ENCODE assay signal across 7 cellular contexts in the genomic region with DNA sequence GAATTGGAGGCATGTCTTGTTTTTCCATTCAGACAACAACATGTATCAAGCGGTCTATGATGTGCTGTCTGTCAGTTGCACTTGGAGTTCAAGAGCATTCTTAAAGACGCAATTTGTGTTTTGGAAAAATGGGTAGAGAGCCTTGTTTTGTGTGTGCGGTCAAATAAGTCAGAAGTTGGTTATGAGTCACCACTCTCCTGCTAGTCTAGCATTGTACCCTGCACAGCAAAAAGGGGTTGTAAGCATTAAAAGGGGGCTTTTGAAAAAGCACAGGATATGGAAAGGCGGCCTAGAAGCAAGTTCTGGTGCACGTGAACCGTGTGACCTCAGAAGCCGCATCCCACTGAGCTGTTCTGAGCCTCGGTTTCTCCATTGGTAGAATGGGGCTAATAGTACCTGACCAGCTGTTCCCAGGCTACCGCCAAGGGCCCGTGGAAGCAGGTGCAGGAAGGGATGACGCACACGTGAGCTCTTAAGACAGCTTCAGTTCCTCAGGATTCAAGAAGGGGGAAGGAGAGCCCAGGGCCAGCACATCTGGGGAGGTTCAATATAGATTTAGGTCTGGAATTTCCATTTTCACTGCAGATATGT.
DNase-seq lines count a peak whose midpoint lies in the region; ATAC-seq, FAIRE-seq and TF ChIP-seq lines count a peak whose summit lies in the region.

No MANE protein-coding gene starts in this region.

- TF ChIP-seq CTCF in RWPE2 (IDR thresholded peaks at IDR 0.05; ENCODE audit: poor library complexity, severe bottlenecking): no peak

- peaks cover 52% of the 10 kb centered on the region for H3K4me1 ChIP-seq in RWPE2 (ENCODE audit: insufficient read depth, poor library complexity, severe bottlenecking)

- no peaks in the 10 kb centered on the region for H3K9me3 Mint-ChIP-seq in dendritic cell treated with granulocyte-macrophage colony-stimulating factor and Interleukin-4, amounts not matched to agents 40 ng/mL and 50 ng/mL, for 4 days

- H3K36me3 ChIP-seq in RWPE2 (ENCODE audit: low read depth): no peaks in the 10 kb centered on the region

- intact Hi-C loops in dendritic cell treated with granulocyte-macrophage colony-stimulating factor and Interleukin-4, amounts not matched to agents 40 ng/mL and 50 ng/mL, for 4 days (cut with micrococcal nuclease): loop anchor here (1.0 to 10.0 kb wide), 3 partner anchors 41 to 323 kb away; no protein-coding TSS in a partner anchor

- no peaks in the 10 kb centered on the region for H3K36me3 Mint-ChIP-seq in dendritic cell treated with granulocyte-macrophage colony-stimulating factor and Interleukin-4, amounts not matched to agents 40 ng/mL and 50 ng/mL, for 4 days (ENCODE audit: low read depth)

- peaks cover 92% of the 10 kb centered on the region for H3K4me1 Mint-ChIP-seq in dendritic cell treated with granulocyte-macrophage colony-stimulating factor and Interleukin-4, amounts not matched to agents 40 ng/mL and 50 ng/mL, for 4 days (ENCODE audit: low read depth)

- no peaks in the 10 kb centered on the region for H3K9me3 ChIP-seq in RWPE2 (ENCODE audit: severe bottlenecking)

- H3K27me3 ChIP-seq in RWPE2 (ENCODE audit: insufficient read depth, poor library complexity, severe bottlenecking): no peaks in the 10 kb centered on the region

- peak overlapping the region; percentile 25 for H3K4me3 Mint-ChIP-seq in dendritic cell treated with granulocyte-macrophage colony-stimulating factor and Interleukin-4, amounts not matched to agents 40 ng/mL and 50 ng/mL, for 4 days

- H3K27ac Mint-ChIP-seq in dendritic cell treated with granulocyte-macrophage colony-stimulating factor and Interleukin-4, amounts not matched to agents 40 ng/mL and 50 ng/mL, for 4 days: peak overlapping the region; percentile 87

- ATAC-seq in GM18867 (IDR thresholded peaks at IDR 0.05; ENCODE audit: unreplicated experiment): peak; percentile 48
- peak; percentile 49 for ATAC-seq in HG02759 (IDR thresholded peaks at IDR 0.05; ENCODE audit: unreplicated experiment)
- ATAC-seq in RWPE2 (ENCODE audit: low read depth): no peak
- ATAC-seq in stimulated activated naive CD8-positive, alpha-beta T cell treated with anti-CD3 and anti-CD28 coated beads, Interleukin-15, Interleukin-2, amounts not matched to agents 100 U/mL and 50 U/mL, for 24 hours: peak; percentile 73

- TF ChIP-seq POLR2A in H54 (IDR thresholded peaks at IDR 0.05; ENCODE audit: low read depth, low read length): no peak

- peak overlapping the region; percentile 70 for H3K27ac ChIP-seq in RWPE2 (ENCODE audit: poor library complexity, severe bottlenecking)

- no peak overlapping the region for H3K4me3 ChIP-seq in RWPE2 (ENCODE audit: severe bottlenecking)

- no peak for FAIRE-seq in H54 (lab: Jason Lieb, UNC)

- H3K27me3 Mint-ChIP-seq in dendritic cell treated with granulocyte-macrophage colony-stimulating factor and Interleukin-4, amounts not matched to agents 40 ng/mL and 50 ng/mL, for 4 days: peaks cover 20% of the 10 kb centered on the region

- DNase-seq in RWPE2 (ENCODE audit: low spot score) (no peak), H54 (ENCODE audit: insufficient read length, low spot score) (no peak), NCI-H82 (lab: John Stamatoyannopoulos, UW) (no peak)
- DNase-seq in stimulated activated naive CD8-positive, alpha-beta T cell treated with anti-CD3 and anti-CD28 coated beads, Interleukin-15, Interleukin-2, amounts not matched to agents 100 U/mL and 50 U/mL, for 24 hours: peak; percentile 61
